17 cellular contexts compared by ENCODE assay signal in the genomic region with DNA sequence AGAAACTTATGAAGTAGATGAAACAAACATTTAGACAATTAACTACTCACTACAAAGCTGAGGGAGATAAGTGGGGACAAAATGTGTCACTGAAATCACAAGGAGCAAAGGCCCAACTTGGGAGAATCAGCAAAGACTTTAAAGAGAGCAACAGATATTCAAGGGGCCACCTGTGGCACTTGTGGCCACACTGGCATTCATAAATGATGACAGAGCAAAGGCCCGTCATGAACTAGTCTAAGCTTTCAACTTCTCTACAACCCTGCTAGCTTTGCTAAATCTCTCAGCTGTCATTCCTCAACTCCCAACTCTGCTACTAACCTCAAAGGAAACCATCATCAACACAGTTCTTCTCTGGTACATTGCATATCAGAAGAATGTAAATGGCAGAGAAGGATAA.
"Had no signal": no experiment of that assay in that cellular context is flagged by ENCODE, and none has a peak within 500 bp of the region (broad histone marks: within the 10 kb centered on the region; RNA-seq: fewer than 3 reads in every experiment).

No MANE protein-coding gene starts in this region.

- H3K27ac ChIP-seq: epithelial cell of prostate, esophagus muscularis mucosa, left lung, lower lobe of right lung, neutrophil, right atrium auricular region had no signal

- H3K4me2 ChIP-seq: smooth muscle cell had no signal

- H3K36me3 ChIP-seq: gastrocnemius medialis, left lung, lower lobe of right lung, right atrium auricular region had no signal

- DNase-seq: effector memory CD8-positive, alpha-beta T cell; gastrocnemius medialis; islet precursor cell; left lung; lower lobe of right lung; mesenchymal stem cell; midbrain; naive thymus-derived CD4-positive, alpha-beta T cell; posterior cingulate gyrus; stimulated activated CD4-positive, alpha-beta T cell treated with anti-CD3 and anti-CD28 coated beads, Interleukin-2, amount 100 ng/mL, for 48 hours; stimulated activated naive CD4-positive, alpha-beta T cell treated with Interleukin-2 at 50 U/mL for 16 hours; trophoblast cell had no signal

- H3K9me3 Mint-ChIP-seq: effector memory CD8-positive, alpha-beta T cell; naive thymus-derived CD4-positive, alpha-beta T cell had no signal

- H3K4me3 Mint-ChIP-seq: effector memory CD8-positive, alpha-beta T cell; naive thymus-derived CD4-positive, alpha-beta T cell had no signal

- H3K9me3 ChIP-seq: esophagus muscularis mucosa, gastrocnemius medialis, left lung, lower lobe of right lung, neutrophil, right atrium auricular region had no signal

- H3K4me3 ChIP-seq: esophagus muscularis mucosa, gastrocnemius medialis, left lung, lower lobe of right lung, right atrium auricular region, smooth muscle cell had no signal

- H3K27me3 ChIP-seq: esophagus muscularis mucosa, gastrocnemius medialis, left lung, neutrophil, right atrium auricular region had no signal

- H3K4me1 Mint-ChIP-seq: naive thymus-derived CD4-positive, alpha-beta T cell had no signal

- ATAC-seq: effector memory CD8-positive, alpha-beta T cell; gastrocnemius medialis; left lung; lower lobe of right lung; naive thymus-derived CD4-positive, alpha-beta T cell had no signal

- H3K27ac Mint-ChIP-seq: effector memory CD8-positive, alpha-beta T cell; naive thymus-derived CD4-positive, alpha-beta T cell had no signal

- H3K27me3 Mint-ChIP-seq: effector memory CD8-positive, alpha-beta T cell; naive thymus-derived CD4-positive, alpha-beta T cell had no signal
